ENCODE assay signal across 30 cellular contexts in genomic region chr2:1969701-1970015, GRCh38.
"Had no signal": no experiment of that assay in that cellular context is flagged by ENCODE, and none has a peak within 500 bp of the region (broad histone marks: within the 10 kb centered on the region; RNA-seq: fewer than 3 reads in every experiment).

No MANE protein-coding gene starts in this region.

- H3K9ac ChIP-seq: neural progenitor cell had no signal

- H3K9me3 ChIP-seq: esophagus squamous epithelium, heart right ventricle, mucosa of descending colon, prostate gland, right atrium auricular region, suprapubic skin, transverse colon, upper lobe of right lung had no signal

- H3K27ac ChIP-seq: coronary artery, esophagus squamous epithelium, heart right ventricle, neural progenitor cell, prostate gland, right atrium auricular region, suprapubic skin, transverse colon, upper lobe of right lung had no signal

- H3K4me2 ChIP-seq: neural progenitor cell, smooth muscle cell had no signal

- H3K4me3 ChIP-seq: coronary artery, esophagus squamous epithelium, heart right ventricle, lung, mucosa of descending colon, neural progenitor cell, prostate gland, right atrium auricular region, smooth muscle cell, suprapubic skin, transverse colon, upper lobe of right lung had no signal

- DNase-seq: dermis blood vessel endothelial cell; effector memory CD8-positive, alpha-beta T cell; erythroblast; esophagus squamous epithelium; foreskin melanocyte; glutamatergic neuron; heart right ventricle; hippocampal formation; mucosa of descending colon; naive B cell; nucleus accumbens; stimulated activated CD4-positive, alpha-beta T cell treated with anti-CD3 and anti-CD28 coated beads, Interleukin-12 subunit alpha, Interleukin-12 subunit beta, amount 100 ng/mL, for 4 hours; stimulated activated CD4-positive, alpha-beta T cell treated with anti-CD3 and anti-CD28 coated beads, Interleukin-1b, Interleukin-23, amount 100 ng/mL, for 48 hours; stimulated activated CD4-positive, alpha-beta T cell treated with anti-CD3 and anti-CD28 coated beads, Interleukin-4, amount 100 ng/mL, for 1 hour; stimulated activated CD8-positive, alpha-beta memory T cell treated with anti-CD3 and anti-CD28 coated beads, Interleukin-4, amount 100 ng/mL, for 48 hours; stimulated activated naive CD4-positive, alpha-beta T cell; stimulated activated naive CD8-positive, alpha-beta T cell treated with anti-CD3 and anti-CD28 coated beads, Interleukin-15, amount 100 ng/mL, for 72 hours; transverse colon; upper lobe of right lung had no signal

- ATAC-seq: effector memory CD8-positive, alpha-beta T cell; heart right ventricle; left lobe of liver; mucosa of descending colon; sciatic nerve; upper lobe of right lung had no signal

- H3K27me3 ChIP-seq: esophagus squamous epithelium, heart right ventricle, neural progenitor cell, right atrium auricular region, suprapubic skin, transverse colon, upper lobe of right lung had no signal

- H3K4me1 ChIP-seq: prostate gland, right atrium auricular region, transverse colon, upper lobe of right lung had no signal

- FAIRE-seq: endometrium, islet of Langerhans had no signal

- H2AFZ ChIP-seq: neural progenitor cell had no signal

- H3K36me3 ChIP-seq: esophagus squamous epithelium, heart right ventricle, neural progenitor cell, prostate gland, right atrium auricular region, suprapubic skin, transverse colon, upper lobe of right lung had no signal
